Comparison of ENCODE assay signal across 15 cellular contexts in the genomic region with DNA sequence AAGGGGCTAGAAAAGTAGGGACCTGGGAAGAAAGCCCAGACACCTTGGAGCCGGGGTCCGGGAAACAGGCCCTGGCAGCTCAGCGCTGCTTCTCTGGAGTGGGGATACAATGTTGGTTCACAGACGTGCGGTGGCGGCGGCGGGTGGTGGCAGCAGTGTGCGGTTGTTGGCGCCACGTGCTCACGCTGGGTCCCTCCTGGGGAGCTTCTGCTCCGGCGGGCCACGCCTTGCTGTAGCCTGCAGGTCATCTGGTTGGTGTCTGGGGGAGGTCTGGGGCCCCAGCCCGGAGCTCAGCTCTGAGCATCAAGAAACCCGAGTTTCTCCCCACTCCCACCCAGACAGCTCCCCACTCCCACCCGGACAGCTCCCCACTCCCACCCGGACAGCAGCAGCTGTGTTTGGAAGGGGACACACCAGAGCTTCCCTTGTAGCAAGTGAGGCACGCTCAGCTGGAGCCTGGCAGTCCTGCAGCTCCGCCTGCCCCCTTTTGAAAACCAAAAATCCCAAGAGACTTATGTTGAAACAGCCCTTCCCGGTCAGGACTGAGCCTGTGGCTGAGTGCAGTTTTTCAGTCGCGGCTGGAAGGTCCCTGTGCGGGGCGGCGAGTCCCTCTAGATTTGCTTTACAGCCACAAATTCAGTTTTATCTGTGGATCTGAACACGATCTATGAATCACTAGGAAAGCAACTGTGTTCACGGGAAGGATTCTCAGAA. TPM values are rescaled to one million over a fixed set of nuclear protein-coding genes. Genes with fewer than 3 reads are reported as not detected.
DNase-seq lines count a peak whose midpoint lies in the region; ATAC-seq, FAIRE-seq and TF ChIP-seq lines count a peak whose summit lies in the region.
"Had no signal": no experiment of that assay in that cellular context is flagged by ENCODE, and none has a peak within 500 bp of the region (broad histone marks: within the 10 kb centered on the region; RNA-seq: fewer than 3 reads in every experiment).

No MANE protein-coding gene starts in this region.

- peak; percentile 59 for ATAC-seq in left ventricle myocardium superior
- ATAC-seq in HG02938 (IDR thresholded peaks at IDR 0.05; ENCODE audit: unreplicated experiment) = no peak
- no peak for ATAC-seq in PC-3
- ATAC-seq: left lobe of liver had no signal

- no peaks in the 10 kb centered on the region for H3K9me2 ChIP-seq in PC-3 (replicated peaks; ENCODE audit: low read length)

- H3K4me3 ChIP-seq in SJCRH30 (no peak overlapping the region), PC-3 (ENCODE audit: low read length) (no peak overlapping the region)
- H3K4me3 ChIP-seq: heart right ventricle, Peyer's patch, upper lobe of left lung had no signal

- FAIRE-seq in GM19239 (lab: Jason Lieb, UNC) = peak; percentile 57

- H3K4me1 ChIP-seq in SJCRH30 (peaks cover 20% of the 10 kb centered on the region), PC-3 (ENCODE audit: insufficient read depth, low read length) (peaks cover 19% of the 10 kb centered on the region)
- H3K4me1 ChIP-seq: Peyer's patch, upper lobe of left lung had no signal

- H3K27me3 ChIP-seq in SJCRH30 = no peaks in the 10 kb centered on the region
- H3K27me3 ChIP-seq in PC-3 (ENCODE audit: low read length) = no peaks in the 10 kb centered on the region
- H3K27me3 ChIP-seq: heart right ventricle, neutrophil, Peyer's patch, upper lobe of left lung had no signal

- DNase-seq in DMS153 treated with DMSO at 0.1 percent for 48 hours (lab: John Stamatoyannopoulos, UW; ENCODE audit: unreplicated experiment) (peak; percentile 16), DMS153 (lab: John Stamatoyannopoulos, UW) (no peak), GM19239 (ENCODE audit: insufficient read length, low spot score) (no peak), SJCRH30 (peak; percentile 19 to 22), left ventricle myocardium superior (peak; percentile 48), PC-3 (no peak)
- no peak for DNase-seq in effector CD4-positive, alpha-beta T cell
- DNase-seq: Calu3, heart right ventricle had no signal

- POLR2A ChIA-PET in PC-3 (lab: Charles Lee; ENCODE audit: unreplicated experiment) = interaction anchor here (0.5 kb wide), 1 partner anchor 48 kb away, joined by 5 read pairs; no protein-coding TSS in a partner anchor

- H4K20me1 ChIP-seq in PC-3 (ENCODE audit: low read length) = no peaks in the 10 kb centered on the region

- CTCF ChIA-PET in PC-3 (lab: Charles Lee) = no interaction called here

- H3K9me3 ChIP-seq in SJCRH30 (replicated peaks) (no peaks in the 10 kb centered on the region), PC-3 (ENCODE audit: low read length) (no peaks in the 10 kb centered on the region)
- H3K9me3 ChIP-seq: heart right ventricle, neutrophil, Peyer's patch, upper lobe of left lung had no signal

- no peak overlapping the region for H2AFZ ChIP-seq in PC-3 (ENCODE audit: low read length)

- no peak overlapping the region for H3K9ac ChIP-seq in PC-3 (ENCODE audit: low read length)

- H3F3A ChIP-seq in PC-3 (ENCODE audit: low read length, unreplicated experiment) = no peaks in the 10 kb centered on the region

- H3K27ac ChIP-seq in SJCRH30 = no peak overlapping the region
- H3K27ac ChIP-seq in PC-3 (ENCODE audit: low read length) = no peak overlapping the region
- H3K27ac ChIP-seq: 22Rv1, heart right ventricle, neutrophil, upper lobe of left lung had no signal

- intact Hi-C loops in left ventricle myocardium superior (cut with micrococcal nuclease) = no loop called here
- intact Hi-C loops in PC-3 (cut with micrococcal nuclease) = no loop called here

- BruUV-seq in PC-3 (replicated peaks; lab: Mats Ljungman, UMichigan) = no TSS peak

- no peaks in the 10 kb centered on the region for H3K79me2 ChIP-seq in PC-3 (ENCODE audit: low read length)

- H3K36me3 ChIP-seq in SJCRH30 = no peaks in the 10 kb centered on the region
- H3K36me3 ChIP-seq in PC-3 (ENCODE audit: low read depth, low read length) = no peaks in the 10 kb centered on the region
- H3K36me3 ChIP-seq: neutrophil, Peyer's patch had no signal

- H3K4me2 ChIP-seq in PC-3 (ENCODE audit: low read length) = no peak overlapping the region

- no peak for TF ChIP-seq CTCF in PC-3 (conservative IDR thresholded peaks at IDR 0.05; ENCODE audit: low read depth, low read length)

RNA-seq across cellular contexts. Expression of a gene that starts 46.9 kb away (rescaled TPM):
- 4.9 and 5.7 TPM in 2 replicates for total RNA-seq in SJCRH30 (2014; rRNA removed; shearing (Covaris generic))
- total RNA-seq in left ventricle myocardium superior (18.7 TPM), PC-3 (2014; rRNA removed) (5.9 and 9.8 TPM in 2 replicates)

Comparison
In these comparisons a context has a peak if more than half of its experiments do, and no peak if none do; other contexts are left out.
1. DNase-seq: peak in DMS153 treated with DMSO at 0.1 percent for 48 hours (single experiment), SJCRH30 (2 of 2) and left ventricle myocardium superior (single experiment); none in DMS153 (single experiment), GM19239 (single experiment), effector CD4-positive, alpha-beta T cell (single experiment) and PC-3 (single experiment).